1 cellular context compared by ENCODE assay signal in the genomic region with DNA sequence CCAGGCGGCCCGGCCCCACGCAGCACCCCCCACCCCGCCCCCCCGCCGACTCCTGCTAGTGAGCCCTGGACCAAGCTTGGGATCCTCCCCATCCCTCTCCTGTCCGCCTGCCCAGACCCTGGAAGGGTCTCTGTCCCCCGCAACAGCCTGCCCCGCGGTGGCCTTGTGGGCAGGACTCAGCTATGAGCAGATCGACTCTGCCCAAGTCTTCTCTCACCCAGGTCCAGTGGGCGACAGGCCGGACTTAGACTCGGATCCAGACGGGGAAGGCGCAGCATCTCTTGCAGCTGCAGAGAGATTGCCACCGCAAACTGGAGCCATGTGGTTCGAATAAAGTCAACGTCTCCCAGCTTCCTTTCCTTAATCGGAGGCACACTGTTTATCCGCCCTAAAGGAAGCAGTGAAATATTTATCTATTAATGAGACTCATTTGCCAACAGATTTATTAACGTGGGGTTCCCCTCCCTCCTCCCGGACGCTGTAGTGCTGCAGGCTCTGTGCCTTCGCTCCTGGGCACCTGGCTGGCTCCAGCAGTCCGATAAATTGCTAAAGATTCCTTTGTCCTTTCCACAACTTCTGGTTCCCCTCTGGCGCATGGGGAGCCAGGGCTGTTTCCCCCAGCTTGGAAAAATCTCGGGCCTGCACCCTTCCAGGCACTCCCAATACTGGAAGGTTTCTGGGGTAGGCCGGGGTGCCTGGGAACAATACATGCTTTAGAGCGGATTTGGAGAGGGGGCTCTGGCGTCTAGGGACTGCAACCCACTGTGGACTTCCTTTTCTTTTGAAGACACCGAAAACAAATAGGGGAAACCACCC.
TF ChIP-seq lines count a peak whose summit lies in the region.

No MANE protein-coding gene starts in this region.

TF ChIP-seq in GM23338, 12 proteins besides CTCF, POLR2A, EP300 and RAD21:
- no peak for TF ChIP-seq ETS1 (IDR thresholded peaks at IDR 0.05)
- TF ChIP-seq STAT1 (IDR thresholded peaks at IDR 0.05; ENCODE audit: unreplicated experiment) = no peak
- TF ChIP-seq, protein P1, sequence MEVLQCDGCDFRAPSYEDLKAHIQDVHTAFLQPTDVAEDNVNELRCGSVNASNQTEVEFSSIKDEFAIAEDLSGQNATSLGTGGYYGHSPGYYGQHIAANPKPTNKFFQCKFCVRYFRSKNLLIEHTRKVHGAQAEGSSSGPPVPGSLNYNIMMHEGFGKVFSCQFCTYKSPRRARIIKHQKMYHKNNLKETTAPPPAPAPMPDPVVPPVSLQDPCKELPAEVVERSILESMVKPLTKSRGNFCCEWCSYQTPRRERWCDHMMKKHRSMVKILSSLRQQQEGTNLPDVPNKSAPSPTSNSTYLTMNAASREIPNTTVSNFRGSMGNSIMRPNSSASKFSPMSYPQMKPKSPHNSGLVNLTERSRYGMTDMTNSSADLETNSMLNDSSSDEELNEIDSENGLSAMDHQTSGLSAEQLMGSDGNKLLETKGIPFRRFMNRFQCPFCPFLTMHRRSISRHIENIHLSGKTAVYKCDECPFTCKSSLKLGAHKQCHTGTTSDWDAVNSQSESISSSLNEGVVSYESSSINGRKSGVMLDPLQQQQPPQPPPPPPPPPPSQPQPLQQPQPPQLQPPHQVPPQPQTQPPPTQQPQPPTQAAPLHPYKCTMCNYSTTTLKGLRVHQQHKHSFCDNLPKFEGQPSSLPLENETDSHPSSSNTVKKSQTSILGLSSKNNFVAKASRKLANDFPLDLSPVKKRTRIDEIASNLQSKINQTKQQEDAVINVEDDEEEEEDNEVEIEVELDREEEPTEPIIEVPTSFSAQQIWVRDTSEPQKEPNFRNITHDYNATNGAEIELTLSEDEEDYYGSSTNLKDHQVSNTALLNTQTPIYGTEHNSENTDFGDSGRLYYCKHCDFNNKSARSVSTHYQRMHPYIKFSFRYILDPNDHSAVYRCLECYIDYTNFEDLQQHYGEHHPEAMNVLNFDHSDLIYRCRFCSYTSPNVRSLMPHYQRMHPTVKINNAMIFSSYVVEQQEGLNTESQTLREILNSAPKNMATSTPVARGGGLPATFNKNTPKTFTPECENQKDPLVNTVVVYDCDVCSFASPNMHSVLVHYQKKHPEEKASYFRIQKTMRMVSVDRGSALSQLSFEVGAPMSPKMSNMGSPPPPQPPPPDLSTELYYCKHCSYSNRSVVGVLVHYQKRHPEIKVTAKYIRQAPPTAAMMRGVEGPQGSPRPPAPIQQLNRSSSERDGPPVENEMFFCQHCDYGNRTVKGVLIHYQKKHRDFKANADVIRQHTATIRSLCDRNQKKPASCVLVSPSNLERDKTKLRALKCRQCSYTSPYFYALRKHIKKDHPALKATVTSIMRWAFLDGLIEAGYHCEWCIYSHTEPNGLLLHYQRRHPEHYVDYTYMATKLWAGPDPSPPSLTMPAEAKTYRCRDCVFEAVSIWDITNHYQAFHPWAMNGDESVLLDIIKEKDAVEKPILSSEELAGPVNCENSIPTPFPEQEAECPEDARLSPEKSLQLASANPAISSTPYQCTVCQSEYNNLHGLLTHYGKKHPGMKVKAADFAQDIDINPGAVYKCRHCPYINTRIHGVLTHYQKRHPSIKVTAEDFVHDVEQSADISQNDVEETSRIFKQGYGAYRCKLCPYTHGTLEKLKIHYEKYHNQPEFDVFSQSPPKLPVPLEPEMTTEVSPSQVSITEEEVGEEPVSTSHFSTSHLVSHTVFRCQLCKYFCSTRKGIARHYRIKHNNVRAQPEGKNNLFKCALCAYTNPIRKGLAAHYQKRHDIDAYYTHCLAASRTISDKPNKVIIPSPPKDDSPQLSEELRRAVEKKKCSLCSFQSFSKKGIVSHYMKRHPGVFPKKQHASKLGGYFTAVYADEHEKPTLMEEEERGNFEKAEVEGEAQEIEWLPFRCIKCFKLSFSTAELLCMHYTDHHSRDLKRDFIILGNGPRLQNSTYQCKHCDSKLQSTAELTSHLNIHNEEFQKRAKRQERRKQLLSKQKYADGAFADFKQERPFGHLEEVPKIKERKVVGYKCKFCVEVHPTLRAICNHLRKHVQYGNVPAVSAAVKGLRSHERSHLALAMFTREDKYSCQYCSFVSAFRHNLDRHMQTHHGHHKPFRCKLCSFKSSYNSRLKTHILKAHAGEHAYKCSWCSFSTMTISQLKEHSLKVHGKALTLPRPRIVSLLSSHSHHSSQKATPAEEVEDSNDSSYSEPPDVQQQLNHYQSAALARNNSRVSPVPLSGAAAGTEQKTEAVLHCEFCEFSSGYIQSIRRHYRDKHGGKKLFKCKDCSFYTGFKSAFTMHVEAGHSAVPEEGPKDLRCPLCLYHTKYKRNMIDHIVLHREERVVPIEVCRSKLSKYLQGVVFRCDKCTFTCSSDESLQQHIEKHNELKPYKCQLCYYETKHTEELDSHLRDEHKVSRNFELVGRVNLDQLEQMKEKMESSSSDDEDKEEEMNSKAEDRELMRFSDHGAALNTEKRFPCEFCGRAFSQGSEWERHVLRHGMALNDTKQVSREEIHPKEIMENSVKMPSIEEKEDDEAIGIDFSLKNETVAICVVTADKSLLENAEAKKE (CRISPR knock-in tag; IDR thresholded peaks at IDR 0.05) = no peak
- no peak for TF ChIP-seq REST (IDR thresholded peaks at IDR 0.05; ENCODE audit: unreplicated experiment)
- no peak for TF ChIP-seq EZH2phosphoT487 (IDR thresholded peaks at IDR 0.05; ENCODE audit: unreplicated experiment)
- TF ChIP-seq EZH2 (IDR thresholded peaks at IDR 0.05; ENCODE audit: low read depth, unreplicated experiment) = peak; percentile 90
- TF ChIP-seq CREB1 (CRISPR knock-in tag; IDR thresholded peaks at IDR 0.05; ENCODE audit: low read depth) = no peak
- no peak for TF ChIP-seq NANOG (IDR thresholded peaks at IDR 0.05; ENCODE audit: borderline replicate concordance)
- no peak for TF ChIP-seq ZNF114 (CRISPR knock-in tag; IDR thresholded peaks at IDR 0.05)
